9 cellular contexts compared by ENCODE assay signal in genomic region chr19:55063492-55063843, GRCh38. TPM values are rescaled to one million over a fixed set of nuclear protein-coding genes. Genes with fewer than 3 reads are reported as not detected.
DNase-seq lines count a peak whose midpoint lies in the region; ATAC-seq, FAIRE-seq and TF ChIP-seq lines count a peak whose summit lies in the region.
"Had no signal": no experiment of that assay in that cellular context is flagged by ENCODE, and none has a peak within 500 bp of the region (broad histone marks: within the 10 kb centered on the region; RNA-seq: fewer than 3 reads in every experiment).

No MANE protein-coding gene starts in this region.

- H3K27ac Mint-ChIP-seq in endothelial cell (ENCODE audit: unreplicated experiment) = no peak overlapping the region
- H3K27ac Mint-ChIP-seq in activated T-helper 2 cell treated with anti-CD3 and anti-CD28 coated beads, Interferon-gamma antibody, Interleukin-2, Interleukin-4, amounts not matched to agents 10 μg/mL and 5 μg/mL and 100 μg/mL, durations not matched to agents 14 hours and 24 hours and 36 hours = no peak overlapping the region

- 0 out of 2 replicates have a peak, but pooled peaks cover 3% of the 10 kb centered on the region for H4K20me1 ChIP-seq in BLaER1

- H3K36me3 Mint-ChIP-seq in endothelial cell (ENCODE audit: low read depth, unreplicated experiment) = no peaks in the 10 kb centered on the region
- H3K36me3 Mint-ChIP-seq in activated T-helper 2 cell treated with anti-CD3 and anti-CD28 coated beads, Interferon-gamma antibody, Interleukin-2, Interleukin-4, amounts not matched to agents 10 μg/mL and 5 μg/mL and 100 μg/mL, durations not matched to agents 14 hours and 24 hours and 36 hours (ENCODE audit: low read depth) = peaks cover 16% of the 10 kb centered on the region

- TF ChIP-seq CTCF in endothelial cell (IDR thresholded peaks at IDR 0.05; ENCODE audit: unreplicated experiment) (no peak), pancreas (IDR thresholded peaks at IDR 0.05) (no peak)

- ATAC-seq in pancreas (no peak), GM19395 (IDR thresholded peaks at IDR 0.05; ENCODE audit: unreplicated experiment) (no peak)

- no peak overlapping the region for H3K9ac ChIP-seq in BLaER1

- H3K36me3 ChIP-seq in BLaER1 (peaks cover 16% of the 10 kb centered on the region), MG63 (peaks cover 12% of the 10 kb centered on the region), pancreas (no peaks in the 10 kb centered on the region)

- 64 to 100% methylated on average over 1 to 3 of the region's 3 CpGs for WGBS in pancreas, 2 donors

- peaks cover 32% of the 10 kb centered on the region for H3K27me3 ChIP-seq in BLaER1
- H3K27me3 ChIP-seq in MG63 = peaks cover 18% of the 10 kb centered on the region
- H3K27me3 ChIP-seq in pancreas = no peaks in the 10 kb centered on the region

- no peak overlapping the region for H3K4me2 ChIP-seq in BLaER1

- H3K27me3 Mint-ChIP-seq in endothelial cell (ENCODE audit: unreplicated experiment) = peaks cover 16% of the 10 kb centered on the region
- H3K27me3 Mint-ChIP-seq in activated T-helper 2 cell treated with anti-CD3 and anti-CD28 coated beads, Interferon-gamma antibody, Interleukin-2, Interleukin-4, amounts not matched to agents 10 μg/mL and 5 μg/mL and 100 μg/mL, durations not matched to agents 14 hours and 24 hours and 36 hours (ENCODE audit: low read depth) = peaks cover 29% of the 10 kb centered on the region

- H3K9me3 Mint-ChIP-seq in endothelial cell (ENCODE audit: unreplicated experiment) = no peaks in the 10 kb centered on the region
- H3K9me3 Mint-ChIP-seq in activated T-helper 2 cell treated with anti-CD3 and anti-CD28 coated beads, Interferon-gamma antibody, Interleukin-2, Interleukin-4, amounts not matched to agents 10 μg/mL and 5 μg/mL and 100 μg/mL, durations not matched to agents 14 hours and 24 hours and 36 hours = no peaks in the 10 kb centered on the region

- H3K4me3 ChIP-seq in BLaER1 (peak overlapping the region; percentile 96; the same call in 1 of the 2 replicates), MG63 (peak overlapping the region; percentile 82), pancreas (peak overlapping the region in 2 of 4 donors; percentile 68 to 93)

- FAIRE-seq in pancreas (lab: Jason Lieb, UNC) = no peak

- H3K9me3 ChIP-seq in BLaER1 = no peaks in the 10 kb centered on the region
- H3K9me3 ChIP-seq in MG63 = no peaks in the 10 kb centered on the region
- H3K9me3 ChIP-seq in pancreas = no peaks in the 10 kb centered on the region

- H3K4me1 ChIP-seq in BLaER1 (peaks cover 23% of the 10 kb centered on the region), pancreas (no peaks in the 10 kb centered on the region)

- no peak for DNase-seq in MG63
- DNase-seq in endothelial cell (ENCODE audit: low spot score) = no peak
- peak in 1 of 6 donors; percentile 47 for DNase-seq in pancreas
- DNase-seq in Kasumi-1 (lab: John Stamatoyannopoulos, UW) = no peak
- DNase-seq in activated T-helper 2 cell treated with anti-CD3 and anti-CD28 coated beads, Interferon-gamma antibody, Interleukin-2, Interleukin-4, amounts not matched to agents 10 μg/mL and 5 μg/mL and 100 μg/mL, durations not matched to agents 14 hours and 24 hours and 36 hours (ENCODE audit: low spot score) = no peak
- no peak for DNase-seq in Ammon's horn (ENCODE audit: low spot score)
- DNase-seq: DND-41 had no signal

- intact Hi-C loops in pancreas (cut with DNase I) = no loop called here
- intact Hi-C loops in activated T-helper 2 cell treated with anti-CD3 and anti-CD28 coated beads, Interferon-gamma antibody, Interleukin-2, Interleukin-4, amounts not matched to agents 10 μg/mL and 5 μg/mL and 100 μg/mL, durations not matched to agents 14 hours and 24 hours and 36 hours (cut with micrococcal nuclease) = loop anchor here (2.0 kb wide), 2 partner anchors 17 to 21 kb away; no protein-coding TSS in a partner anchor

- H3K4me3 Mint-ChIP-seq in endothelial cell (ENCODE audit: unreplicated experiment) = peak overlapping the region; percentile 76
- no peak overlapping the region for H3K4me3 Mint-ChIP-seq in activated T-helper 2 cell treated with anti-CD3 and anti-CD28 coated beads, Interferon-gamma antibody, Interleukin-2, Interleukin-4, amounts not matched to agents 10 μg/mL and 5 μg/mL and 100 μg/mL, durations not matched to agents 14 hours and 24 hours and 36 hours (ENCODE audit: low read depth)

- H3K27ac ChIP-seq in BLaER1 = no peak overlapping the region
- peak overlapping the region in 3 of 4 donors; percentile 23 to 64 (median 48) for H3K27ac ChIP-seq in pancreas

- H3K4me1 Mint-ChIP-seq in endothelial cell (ENCODE audit: unreplicated experiment) = no peaks in the 10 kb centered on the region
- H3K4me1 Mint-ChIP-seq in activated T-helper 2 cell treated with anti-CD3 and anti-CD28 coated beads, Interferon-gamma antibody, Interleukin-2, Interleukin-4, amounts not matched to agents 10 μg/mL and 5 μg/mL and 100 μg/mL, durations not matched to agents 14 hours and 24 hours and 36 hours (ENCODE audit: low read depth) = peaks cover 4% of the 10 kb centered on the region

RNA-seq across cellular contexts. Expression of gene RDH13, which starts 0.5 kb away (rescaled TPM):
- total RNA-seq in MG63 (2014; rRNA removed; shearing (Covaris generic); ENCODE audit: low replicate concordance) = 17.9 and 23.8 TPM in 2 replicates
- total RNA-seq in endothelial cell (ENCODE audit: unreplicated experiment) = 13.5 TPM
- 10 to 100 TPM; 10.9 to 27.1 (median 14.2) TPM for total RNA-seq in pancreas
- 10 to 100 TPM; 22.0 to 26.6 TPM for polyA plus RNA-seq in pancreas
- 18.3 and 18.9 TPM in 2 replicates for total RNA-seq in activated T-helper 2 cell treated with anti-CD3 and anti-CD28 coated beads, Interferon-gamma antibody, Interleukin-2, Interleukin-4, amounts not matched to agents 10 μg/mL and 5 μg/mL and 100 μg/mL, durations not matched to agents 14 hours and 24 hours and 36 hours

RNA-seq across cellular contexts. Expression of gene EPS8L1, which starts 12.2 kb away (rescaled TPM):
- 1.1 TPM in 1 of 2 replicates, not detected in the other for total RNA-seq in MG63 (2014; rRNA removed; shearing (Covaris generic); ENCODE audit: low replicate concordance)
- total RNA-seq in endothelial cell (ENCODE audit: unreplicated experiment) = 24.6 TPM
- 10 to 100 TPM; 10.2 to 32.0 (median 16.0) TPM for total RNA-seq in pancreas
- polyA plus RNA-seq in pancreas = 100 to 1,000 TPM; 152 to 279 TPM
- 4.9 and 6.6 TPM in 2 replicates for total RNA-seq in activated T-helper 2 cell treated with anti-CD3 and anti-CD28 coated beads, Interferon-gamma antibody, Interleukin-2, Interleukin-4, amounts not matched to agents 10 μg/mL and 5 μg/mL and 100 μg/mL, durations not matched to agents 14 hours and 24 hours and 36 hours

RNA-seq across cellular contexts. Expression of gene GP6, which starts 25.4 kb away (rescaled TPM):
- not detected in 2 replicates for total RNA-seq in MG63 (2014; rRNA removed; shearing (Covaris generic); ENCODE audit: low replicate concordance)
- total RNA-seq in endothelial cell (ENCODE audit: unreplicated experiment) = 1.2 TPM
- total RNA-seq in pancreas = under 1 TPM in 5 of 6 donors, not detected in 1; 0.09 to 0.25 (median 0.24) TPM
- polyA plus RNA-seq in pancreas = under 1 TPM in 1 of 2 donors, not detected in 1; 0.31 TPM
- 0.37 and 0.50 TPM in 2 replicates for total RNA-seq in activated T-helper 2 cell treated with anti-CD3 and anti-CD28 coated beads, Interferon-gamma antibody, Interleukin-2, Interleukin-4, amounts not matched to agents 10 μg/mL and 5 μg/mL and 100 μg/mL, durations not matched to agents 14 hours and 24 hours and 36 hours

RNA-seq across cellular contexts. Expression of gene PPP1R12C, which starts 54.0 kb away (rescaled TPM):
- 76.0 and 81.1 TPM in 2 replicates for total RNA-seq in MG63 (2014; rRNA removed; shearing (Covaris generic); ENCODE audit: low replicate concordance)
- 136 TPM for total RNA-seq in endothelial cell (ENCODE audit: unreplicated experiment)
- 10 to 100 TPM; 37.1 to 61.5 (median 50.9) TPM for total RNA-seq in pancreas
- polyA plus RNA-seq in pancreas = 100 to 1,000 TPM; 174 to 266 TPM
- total RNA-seq in activated T-helper 2 cell treated with anti-CD3 and anti-CD28 coated beads, Interferon-gamma antibody, Interleukin-2, Interleukin-4, amounts not matched to agents 10 μg/mL and 5 μg/mL and 100 μg/mL, durations not matched to agents 14 hours and 24 hours and 36 hours = 104 and 108 TPM in 2 replicates
